In genomic region chr2:43248621-43249020, GRCh38 we compare ENCODE assay signal across 14 cellular contexts. TPM values are rescaled to one million over a fixed set of nuclear protein-coding genes. Genes with fewer than 3 reads are reported as not detected.
A peak's percentile ranks its signal among the peaks of the same experiment; 100 is the strongest.
DNase-seq lines count a peak whose midpoint lies in the region; ATAC-seq, FAIRE-seq and TF ChIP-seq lines count a peak whose summit lies in the region.
"Had no signal": no experiment of that assay in that cellular context is flagged by ENCODE, and none has a peak within 500 bp of the region (broad histone marks: within the 10 kb centered on the region; RNA-seq: fewer than 3 reads in every experiment).

No MANE protein-coding gene starts in this region.

- WGBS in K562 (ENCODE audit: insufficient coverage, low coverage, missing lambda C conversion rate): 44% methylated on average over 5 of the region's 7 CpGs
- WGBS in H1 (ENCODE audit: extremely low coverage in 1 of 2, insufficient coverage in 1 of 2, insufficient read length in 1 of 2, insufficient replicate concordance in 2 of 2, low coverage in 1 of 2, low lambda C conversion rate in 2 of 2, missing lambda C conversion rate in 1 of 2), 2 experiments: 94% methylated on average over 7 of the region's 7 CpGs; no CpG with 5 or more reads in 1 of the 2 experiments
- WGBS in hepatocyte (ENCODE audit: low lambda C conversion rate, missing lambda C conversion rate): 95% methylated on average over 7 of the region's 7 CpGs

- POLR2A ChIA-PET in K562 (lab: Yijun Ruan, JAX): no interaction called here
- POLR2A ChIA-PET in H1 (lab: Charles Lee; ENCODE audit: partially characterized antibody): no interaction called here

- TF ChIP-seq CTCF in K562 (IDR thresholded peaks at IDR 0.05 in 2 of 3, conservative IDR thresholded peaks at IDR 0.05 in 1 of 3; ENCODE audit: insufficient read depth in 2 of 3, low read depth in 1 of 3, low read length in 3 of 3) (no peak), H1 (IDR thresholded peaks at IDR 0.05; ENCODE audit: control extremely low read depth in 1 of 3, insufficient read depth in 1 of 3, low read depth in 1 of 3, low read length in 3 of 3) (no peak), vagina (IDR thresholded peaks at IDR 0.05) (no peak), hepatocyte (IDR thresholded peaks at IDR 0.05; ENCODE audit: poor library complexity) (no peak), D721Med (IDR thresholded peaks at IDR 0.05; ENCODE audit: insufficient read depth, missing control alignments) (no peak)

- H3K9me1 ChIP-seq in K562 (ENCODE audit: control insufficient read depth, insufficient read depth, low read length): no peaks in the 10 kb centered on the region

- no peak for FAIRE-seq in K562 (lab: Jason Lieb, UNC)
- no peak for FAIRE-seq in H1 (lab: Jason Lieb, UNC)
- no peak for FAIRE-seq in D721Med (lab: Jason Lieb, UNC)
- FAIRE-seq: A549, GM12891 had no signal

- H4K20me1 ChIP-seq in K562 (replicated peaks; ENCODE audit: control insufficient read depth, insufficient read depth, low read length) (no peaks in the 10 kb centered on the region), H1 (replicated peaks in 1 of 2; ENCODE audit: control insufficient read depth in 1 of 2, insufficient read depth in 2 of 2, low read length in 2 of 2) (no peaks in the 10 kb centered on the region), hepatocyte (ENCODE audit: insufficient read depth, poor library complexity, severe bottlenecking) (no peaks in the 10 kb centered on the region)

- H3K4me1 ChIP-seq in K562 (replicated peaks in 1 of 2; ENCODE audit: control insufficient read depth in 2 of 2, insufficient read depth in 2 of 2, low read length in 2 of 2) (no peaks in the 10 kb centered on the region), H1 (replicated peaks in 1 of 4; ENCODE audit: control insufficient read depth in 3 of 4, insufficient read depth in 4 of 4, low read length in 3 of 4) (peaks cover 0 to 8% (median 0%) of the 10 kb centered on the region in 4 experiments; a peak in 3 of 7 replicates), vagina (peaks cover 22% of the 10 kb centered on the region), hepatocyte (ENCODE audit: insufficient read depth) (peaks cover 16% of the 10 kb centered on the region)
- H3K4me1 ChIP-seq: A549, HAP-1 had no signal

- intact Hi-C loops in K562 (cut with micrococcal nuclease): no loop called here
- intact Hi-C loops in posterior vena cava (cut with DNase I): no loop called here
- intact Hi-C loops in vagina (cut with DNase I): no loop called here

- H3K36me3 ChIP-seq in K562 (ENCODE audit: control insufficient read depth, insufficient read depth, low read length): no peaks in the 10 kb centered on the region
- H3K36me3 ChIP-seq in H1 (ENCODE audit: control insufficient read depth in 2 of 4, insufficient read depth in 4 of 4, low read length in 3 of 4): no peaks in the 10 kb centered on the region
- H3K36me3 ChIP-seq in vagina: peaks cover 0 to 6% of the 10 kb centered on the region in 2 donors
- H3K36me3 ChIP-seq in hepatocyte (replicated peaks; ENCODE audit: insufficient read depth, low read depth): no peaks in the 10 kb centered on the region
- H3K36me3 ChIP-seq: HAP-1 had no signal

- H2AFZ ChIP-seq in K562 (ENCODE audit: low read depth, low read length) (no peak overlapping the region), H1 (ENCODE audit: low read length) (no peak overlapping the region), hepatocyte (no peak overlapping the region)

- no peak overlapping the region for H3K18ac ChIP-seq in H1 (ENCODE audit: extremely low read depth, low read length)

- H4K5ac ChIP-seq in H1 (ENCODE audit: insufficient read length, low read depth, low read length): no peak overlapping the region

- no peak overlapping the region for H2AK5ac ChIP-seq in H1 (ENCODE audit: low read depth, low read length)

- H2BK5ac ChIP-seq in H1 (ENCODE audit: low read depth, low read length): no peak overlapping the region

- H2BK20ac ChIP-seq in H1 (ENCODE audit: low read length): no peak overlapping the region

- no peak overlapping the region for H2BK15ac ChIP-seq in H1 (ENCODE audit: low read length)

- no peak overlapping the region for H3K4ac ChIP-seq in H1 (replicated peaks; ENCODE audit: insufficient read length, low read depth, low read length)

- H3K79me2 ChIP-seq in K562 (ENCODE audit: control insufficient read depth, insufficient read depth, low read length) (no peaks in the 10 kb centered on the region), H1 (ENCODE audit: control insufficient read depth in 1 of 2, insufficient read depth in 2 of 2, low read length in 2 of 2) (no peaks in the 10 kb centered on the region), hepatocyte (no peaks in the 10 kb centered on the region)

- H3K4me2 ChIP-seq in K562 (ENCODE audit: insufficient read depth, low read length): no peak overlapping the region
- H3K4me2 ChIP-seq in H1 (ENCODE audit: insufficient read depth in 1 of 2, low read depth in 2 of 2, low read length in 2 of 2): no peak overlapping the region
- H3K4me2 ChIP-seq in hepatocyte: no peak overlapping the region
- H3K4me2 ChIP-seq: A549 had no signal

- H3K23me2 ChIP-seq in H1 (ENCODE audit: low read depth, low read length): no peaks in the 10 kb centered on the region; the same call in 1 of the 2 replicates

- no peak overlapping the region for H3K56ac ChIP-seq in H1 (replicated peaks; ENCODE audit: insufficient read length, low read depth, low read length)

- in situ Hi-C loops in K562 (cut with MboI): no loop called here

- CTCF ChIA-PET in K562 (lab: Yijun Ruan, JAX; ENCODE audit: low intra/inter-chr PET ratio) (no interaction called here), H1 (lab: Charles Lee; ENCODE audit: partially characterized antibody) (interaction anchor here (0.6 to 2.2 kb wide), 9 partner anchors 8 to 448 kb away, joined by 3 to 14 read pairs (median 4); no protein-coding TSS in a partner anchor)

- no peak for DNase-seq in K562 (ENCODE audit: extremely low read depth in 1 of 4, low spot score in 3 of 4)
- no peak for DNase-seq in H1 (ENCODE audit: low read depth in 1 of 2, low spot score in 2 of 2)
- DNase-seq in posterior vena cava (ENCODE audit: low spot score): peak; percentile 69
- DNase-seq in vagina (ENCODE audit: extremely low spot score in 2 of 2): no peak
- no peak for DNase-seq in hepatocyte (ENCODE audit: low spot score)
- DNase-seq in DMS 273 treated with DMSO at 0.1 percent for 48 hours (lab: John Stamatoyannopoulos, UW): no peak
- no peak for DNase-seq in D721Med (ENCODE audit: insufficient read length, low spot score)
- DNase-seq: DMS79, GOT3, KBM-7 had no signal

- peak overlapping the region; percentile 42; the same call in 1 of the 2 replicates for H4K8ac ChIP-seq in H1 (ENCODE audit: extremely low read depth, insufficient read depth, low read length)

- no peak for TF ChIP-seq POLR2A in K562 (conservative IDR thresholded peaks at IDR 0.05)
- TF ChIP-seq POLR2A in H1 (IDR thresholded peaks at IDR 0.05; ENCODE audit: control extremely low read depth in 1 of 2, low read depth in 2 of 2, low read length in 2 of 2): no peak
- no peak for TF ChIP-seq POLR2A in vagina (IDR thresholded peaks at IDR 0.05)

- TF ChIP-seq RAD21 in K562 (CRISPR knock-in tag; conservative IDR thresholded peaks at IDR 0.05 in 1 of 2, IDR thresholded peaks at IDR 0.05 in 1 of 2): no peak
- no peak for TF ChIP-seq RAD21 in H1 (IDR thresholded peaks at IDR 0.05 in 1 of 2, conservative IDR thresholded peaks at IDR 0.05 in 1 of 2; ENCODE audit: low read depth in 2 of 2, low read length in 2 of 2)

- H3K14ac ChIP-seq in H1 (ENCODE audit: insufficient read length): no peak overlapping the region

- H3K9me3 ChIP-seq in K562 (replicated peaks; ENCODE audit: control insufficient read depth, insufficient read depth, low read depth, low read length) (no peaks in the 10 kb centered on the region), H1 (ENCODE audit: insufficient read depth in 2 of 2, low read depth in 1 of 2, low read length in 1 of 2) (no peaks in the 10 kb centered on the region), vagina (no peaks in the 10 kb centered on the region), hepatocyte (ENCODE audit: low read depth) (no peaks in the 10 kb centered on the region)
- H3K9me3 ChIP-seq: A549, HAP-1 had no signal

- H3K27me3 ChIP-seq in K562 (ENCODE audit: control insufficient read depth in 2 of 2, insufficient read depth in 2 of 2, low read length in 2 of 2): no peaks in the 10 kb centered on the region
- H3K27me3 ChIP-seq in H1 (replicated peaks in 1 of 4; ENCODE audit: control insufficient read depth in 3 of 4, extremely low read depth in 1 of 4, insufficient read depth in 3 of 4, low read length in 3 of 4): no peaks in the 10 kb centered on the region
- H3K27me3 ChIP-seq in vagina: no peaks in the 10 kb centered on the region
- no peaks in the 10 kb centered on the region for H3K27me3 ChIP-seq in hepatocyte

- H3K23ac ChIP-seq in H1 (ENCODE audit: insufficient read length): no peak overlapping the region

- TF ChIP-seq EP300 in K562 (IDR thresholded peaks at IDR 0.05; ENCODE audit: low read length) (no peak), H1 (IDR thresholded peaks at IDR 0.05; ENCODE audit: borderline replicate concordance in 1 of 2, low read depth in 2 of 2, low read length in 2 of 2) (no peak)

- no peaks in the 10 kb centered on the region for H3K79me1 ChIP-seq in H1 (ENCODE audit: low read depth, low read length)

- peak; percentile 32; the same call in 1 of the 3 replicates for ATAC-seq in K562

- no peak overlapping the region for H2BK12ac ChIP-seq in H1 (ENCODE audit: low read depth, low read length)

- no peaks in the 10 kb centered on the region for H3K9me2 ChIP-seq in hepatocyte (replicated peaks; ENCODE audit: insufficient read depth)

- H2BK120ac ChIP-seq in H1 (replicated peaks; ENCODE audit: low read depth, low read length): no peak overlapping the region

- H3K9ac ChIP-seq in K562 (ENCODE audit: insufficient read depth in 1 of 2, low read depth in 2 of 2, low read length in 2 of 2) (no peak overlapping the region), H1 (replicated peaks in 1 of 4; ENCODE audit: extremely low read depth in 1 of 4, low read depth in 3 of 4, low read length in 3 of 4) (no peak overlapping the region)

- H3K27ac ChIP-seq in K562 (ENCODE audit: extremely low read depth, low read depth, low read length) (no peak overlapping the region), H1 (ENCODE audit: low read depth, low read length) (no peak overlapping the region), vagina (peak overlapping the region; percentile 94), hepatocyte (no peak overlapping the region)
- H3K27ac ChIP-seq: A549, HL-60 had no signal

- H4K91ac ChIP-seq in H1 (replicated peaks; ENCODE audit: insufficient read length, low read length): no peak overlapping the region

- H3K4me3 ChIP-seq in K562: no peak overlapping the region
- H3K4me3 ChIP-seq in H1 (ENCODE audit: extremely low read depth in 1 of 4, insufficient read depth in 2 of 4, low read depth in 3 of 4, low read length in 4 of 4): no peak overlapping the region
- H3K4me3 ChIP-seq in vagina: no peak overlapping the region
- H3K4me3 ChIP-seq in hepatocyte: no peak overlapping the region
- H3K4me3 ChIP-seq: A549, HAP-1 had no signal

- BruUV-seq in K562 (replicated peaks; lab: Mats Ljungman, UMichigan): no TSS peak

RNA-seq across cellular contexts. Expression of gene ZFP36L2, which starts 22.2 kb away (rescaled TPM):
- 9.5 and 13.7 TPM in 2 replicates for total RNA-seq in K562 (2011; cell fraction: chromatin; rRNA removed; ENCODE audit: low replicate concordance)
- total RNA-seq in K562 (2011; cell fraction: nucleolus; rRNA removed): 9.7 and 10.2 TPM in 2 replicates
- 11.8 and 19.4 TPM in 2 replicates for total RNA-seq in K562 (2011; cell fraction: nucleoplasm; rRNA removed)
- total RNA-seq in K562 (2014; rRNA removed): 4.1 and 6.2 TPM in 2 replicates
- 6.2 and 6.4 TPM in 2 replicates for total RNA-seq in K562 (2014; rRNA removed; fragmentation: Illumina TruSeq; extraction: Trizol)
- 6.6 and 7.9 TPM in 2 replicates for total RNA-seq in K562 (2015; rRNA removed; fragmentation: Illumina TruSeq; extraction: Trizol)
- 60.6 and 62.1 TPM in 2 replicates for total RNA-seq in K562 (2021)
- 6.5 and 11.7 TPM in 2 replicates for polyA plus RNA-seq in K562 (2011; rRNA removed)
- 3.1 and 12.8 TPM in 2 replicates for polyA plus RNA-seq in K562 (2011; cell fraction: cytosol; rRNA removed)
- polyA plus RNA-seq in K562 (2011; cell fraction: nucleus; rRNA removed): 6.0 and 19.0 TPM in 2 replicates
- polyA plus RNA-seq in K562 (2012): 27.2 and 38.8 TPM in 2 replicates
- 20.0 and 20.3 TPM in 2 replicates for polyA plus RNA-seq in K562 (2014; fragmentation: Illumina TruSeq; extraction: Trizol)
- polyA plus RNA-seq in K562 (2014; fragmentation: Nextera tagmentation; extraction: Ambion mirVana): 10 to 100 TPM; 32.4 to 42.8 TPM
- 21.8 and 23.7 TPM in 2 replicates for polyA plus RNA-seq in K562 (2014; rRNA removed)
- 4.3 and 5.1 TPM in 2 replicates for polyA minus RNA-seq in K562 (2011; rRNA and poly(A)+ RNA removed)
- polyA minus RNA-seq in K562 (2011; cell fraction: cytosol; rRNA and poly(A)+ RNA removed): 17.1 and 23.8 TPM in 2 replicates
- 6.4 and 8.1 TPM in 2 replicates for polyA minus RNA-seq in K562 (2011; cell fraction: nucleus; rRNA and poly(A)+ RNA removed)
- total RNA-seq in H1 (2021; fragmentation: NEBNext Ultra II Directional; extraction: Animal tissue kit (Norgen Biotek cat#: 25700)): 102 and 109 TPM in 2 replicates
- 13.4 and 15.6 TPM in 2 replicates for polyA plus RNA-seq in H1 (2011; rRNA removed)
- polyA plus RNA-seq in H1 (2011; cell fraction: cytosol; rRNA removed): 10.6 TPM
- 10.7 TPM for polyA plus RNA-seq in H1 (2011; cell fraction: nucleus; rRNA removed)
- 31.8 to 48.4 TPM (median 38.8 TPM) in 4 replicates for polyA plus RNA-seq in H1 (2012, experiment 1 of 2)
- 44.9 TPM for polyA plus RNA-seq in H1 (2012, experiment 2 of 2)
- 57.0 TPM for polyA plus RNA-seq in H1 (2013, experiment 1 of 2)
- 62.5 TPM for polyA plus RNA-seq in H1 (2013, experiment 2 of 2)
- polyA minus RNA-seq in H1 (2011; rRNA and poly(A)+ RNA removed): 4.5 and 4.8 TPM in 2 replicates
- 29.6 TPM for polyA minus RNA-seq in H1 (2011; cell fraction: cytosol; rRNA and poly(A)+ RNA removed)
- 20.3 TPM for polyA minus RNA-seq in H1 (2011; cell fraction: nucleus; rRNA and poly(A)+ RNA removed)
- total RNA-seq in posterior vena cava: 100 to 1,000 TPM; 123 to 148 TPM
- total RNA-seq in vagina: 206 TPM
- 77.6 and 85.1 TPM in 2 replicates for total RNA-seq in hepatocyte
- polyA plus RNA-seq in hepatocyte: 266 and 285 TPM in 2 replicates
